In genomic region chr5:10354048-10354872, GRCh38 we compare ENCODE assay signal across 8 cellular contexts. TPM values are rescaled to one million over a fixed set of nuclear protein-coding genes. Genes with fewer than 3 reads are reported as not detected.
A peak's percentile ranks its signal among the peaks of the same experiment; 100 is the strongest.
DNase-seq lines count a peak whose midpoint lies in the region; ATAC-seq and TF ChIP-seq lines count a peak whose summit lies in the region.

No MANE protein-coding gene starts in this region.

- TF ChIP-seq POLR2A in erythroblast (IDR thresholded peaks at IDR 0.05; ENCODE audit: low read length), result no peak

- H3K4me1 ChIP-seq in tibial artery, result peaks cover 0 to 43% (median 11%) of the 10 kb centered on the region in 4 donors

- no peaks in the 10 kb centered on the region for H3K36me3 Mint-ChIP-seq in naive thymus-derived CD8-positive, alpha-beta T cell

- peak overlapping the region; percentile 88 to 91 for H3K27ac ChIP-seq in tibial artery

- peaks cover 21 to 58% (median 46%) of the 10 kb centered on the region in 4 donors for H3K4me1 Mint-ChIP-seq in naive thymus-derived CD8-positive, alpha-beta T cell

- H3K9me3 ChIP-seq in tibial artery, result no peaks in the 10 kb centered on the region

- H3K4me3 Mint-ChIP-seq in naive thymus-derived CD8-positive, alpha-beta T cell, result peak overlapping the region; percentile 92 to 99 (median 98)

- peak; percentile 26 for ATAC-seq in HG02938 (IDR thresholded peaks at IDR 0.05; ENCODE audit: unreplicated experiment)
- ATAC-seq in naive thymus-derived CD8-positive, alpha-beta T cell, result peak; percentile 6 to 13

- no peaks in the 10 kb centered on the region for H3K27me3 Mint-ChIP-seq in naive thymus-derived CD8-positive, alpha-beta T cell

- POLR2A ChIA-PET in naive thymus-derived CD8-positive, alpha-beta T cell (lab: Charles Lee), result interaction anchor here (0.6 to 1.6 kb wide), 14 partner anchors 10 to 104 kb away, joined by 3 to 30 read pairs (median 4); partner anchors contain the start of genes ATPSCKMT, CCT5 and ROPN1L

- peak overlapping the region; percentile 79 to 82 for H3K4me3 ChIP-seq in tibial artery

- no peaks in the 10 kb centered on the region for H3K36me3 ChIP-seq in tibial artery

- DNase-seq in NCI-H510A treated with DMSO at 0.1 percent for 48 hours (lab: John Stamatoyannopoulos, UW), result peak; percentile 71
- no peak for DNase-seq in NCI-H510A (lab: John Stamatoyannopoulos, UW)
- DNase-seq in NCI-H526 treated with DMSO at 0.1 percent for 48 hours (lab: John Stamatoyannopoulos, UW), result peak; percentile 44
- DNase-seq in activated CD8-positive, alpha-beta memory T cell treated with anti-CD3 and anti-CD28 coated beads for 48 hours (ENCODE audit: low read depth in 2 of 3, low spot score in 2 of 3), result peak in 2 of 3 experiments; percentile 18 to 23
- DNase-seq in erythroblast (lab: John Stamatoyannopoulos, UW), result peak; percentile 77 to 80
- peak in 9 of 10 donors; percentile 23 to 71 (median 47) for DNase-seq in naive thymus-derived CD8-positive, alpha-beta T cell
- DNase-seq in tibial artery, result no peak

- peak overlapping the region; percentile 93 to 99 (median 99) for H3K27ac Mint-ChIP-seq in naive thymus-derived CD8-positive, alpha-beta T cell

- intact Hi-C loops in tibial artery (cut with DNase I; ENCODE audit: low total_unique reads), result loop anchor here (10.0 kb wide), 1 partner anchor 251 kb away; no protein-coding TSS in a partner anchor

- H3K27me3 ChIP-seq in tibial artery, result no peaks in the 10 kb centered on the region

- no peaks in the 10 kb centered on the region for H3K9me3 Mint-ChIP-seq in naive thymus-derived CD8-positive, alpha-beta T cell

- no peak for TF ChIP-seq CTCF in tibial artery (IDR thresholded peaks at IDR 0.05)

RNA-seq across cellular contexts. Expression of gene MARCHF6, which starts 0.8 kb away (rescaled TPM):
- total RNA-seq in naive thymus-derived CD8-positive, alpha-beta T cell, result 100 to 1,000 TPM; 197 to 198 TPM
- 10 to 100 TPM; 31.5 to 44.0 (median 38.0) TPM for polyA plus RNA-seq in naive thymus-derived CD8-positive, alpha-beta T cell

RNA-seq across cellular contexts. Expression of gene CMBL, which starts 46.6 kb away (rescaled TPM):
- under 1 TPM; 0.36 to 0.69 TPM for total RNA-seq in naive thymus-derived CD8-positive, alpha-beta T cell
- under 1 TPM; 0.35 to 0.65 (median 0.51) TPM for polyA plus RNA-seq in naive thymus-derived CD8-positive, alpha-beta T cell

Comparison
In these comparisons a context has a peak if more than half of its experiments do, and no peak if none do; other contexts are left out.
1. DNase-seq: peak in NCI-H510A treated with DMSO at 0.1 percent for 48 hours (single experiment), NCI-H526 treated with DMSO at 0.1 percent for 48 hours (single experiment), activated CD8-positive, alpha-beta memory T cell treated with anti-CD3 and anti-CD28 coated beads for 48 hours (2 of 3), erythroblast (2 of 2) and naive thymus-derived CD8-positive, alpha-beta T cell (9 of 10); none in NCI-H510A (single experiment) and tibial artery (0 of 2).